Comparison of ENCODE assay signal across 16 cellular contexts in the genomic region with DNA sequence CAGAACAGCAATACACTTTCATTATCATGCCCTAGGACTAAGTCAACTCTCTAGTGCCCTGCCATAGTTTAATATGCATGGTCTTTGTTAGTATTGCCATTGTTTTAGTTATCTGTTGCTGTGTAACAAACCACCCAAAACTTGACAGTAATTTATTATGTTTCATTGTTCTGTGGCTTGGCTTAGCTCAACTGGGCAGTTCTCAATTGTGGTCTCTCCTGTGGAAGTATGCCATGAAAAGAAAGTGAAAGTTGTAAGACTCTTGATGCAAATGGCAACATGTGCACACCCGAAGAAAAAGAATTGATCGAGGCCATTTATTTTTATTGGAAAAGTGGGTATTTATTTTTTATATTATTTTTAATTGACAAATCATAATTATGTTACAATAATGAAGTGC.
"Had no signal": no experiment of that assay in that cellular context is flagged by ENCODE, and none has a peak within 500 bp of the region (broad histone marks: within the 10 kb centered on the region; RNA-seq: fewer than 3 reads in every experiment).

No MANE protein-coding gene starts in this region.

- H3K36me3 ChIP-seq: adrenal gland, breast epithelium, esophagus muscularis mucosa, gastrocnemius medialis had no signal

- H3K4me1 ChIP-seq: adrenal gland, breast epithelium, esophagus muscularis mucosa, gastrocnemius medialis, testis had no signal

- ATAC-seq: gastrocnemius medialis; left lobe of liver; stimulated activated naive CD8-positive, alpha-beta T cell treated with anti-CD3 and anti-CD28 coated beads, Interleukin-15, Interleukin-2, amounts not matched to agents 100 U/mL and 50 U/mL, for 24 hours had no signal

- DNase-seq: activated B cell treated with CpG ODN at 0.5 μM for 24 hours; activated CD4-positive, alpha-beta T cell treated with anti-CD3 and anti-CD28 coated beads, Interleukin-2, amount 10 ng/mL, durations not matched to agents 24 days and 14 days; activated CD8-positive, alpha-beta memory T cell treated with anti-CD3 and anti-CD28 coated beads for 24 hours; activated naive CD4-positive, alpha-beta T cell treated with anti-CD3 and anti-CD28 coated beads, Interleukin-2, amount 10 ng/mL, durations not matched to agents 7 days and 5 days; activated T-cell treated with anti-CD3 and anti-CD28 coated beads for 4 hours; adrenal gland; dermis blood vessel endothelial cell; gastrocnemius medialis; islet precursor cell; stimulated activated CD4-positive, alpha-beta T cell treated with anti-CD3 and anti-CD28 coated beads, Interleukin-4, amount 100 ng/mL, for 1 hour; stimulated activated CD8-positive, alpha-beta memory T cell treated with anti-CD3 and anti-CD28 coated beads, Interleukin-4, amount 100 ng/mL, for 48 hours; stimulated activated naive CD8-positive, alpha-beta T cell treated with anti-CD3 and anti-CD28 coated beads, Interleukin-15, Interleukin-2, amounts not matched to agents 100 U/mL and 50 U/mL, for 24 hours; testis had no signal

- H3K27me3 ChIP-seq: adrenal gland, breast epithelium, esophagus muscularis mucosa, gastrocnemius medialis, testis had no signal

- H3K9me3 ChIP-seq: adrenal gland, breast epithelium, gastrocnemius medialis, testis had no signal

- H3K27ac ChIP-seq: adrenal gland, breast epithelium, esophagus muscularis mucosa, gastrocnemius medialis, testis had no signal

- H3K4me3 ChIP-seq: adrenal gland, breast epithelium, esophagus muscularis mucosa, gastrocnemius medialis, testis had no signal
